ENCODE assay signal across 19 cellular contexts in genomic region chr3:161339517-161340500, GRCh38. TPM values are rescaled to one million over a fixed set of nuclear protein-coding genes. Genes with fewer than 3 reads are reported as not detected.
"Had no signal": no experiment of that assay in that cellular context is flagged by ENCODE, and none has a peak within 500 bp of the region (broad histone marks: within the 10 kb centered on the region; RNA-seq: fewer than 3 reads in every experiment).

No MANE protein-coding gene starts in this region.

- H3K36me3 ChIP-seq: gastroesophageal sphincter, left lung, neutrophil, tibial nerve, vagina had no signal

- H3K27ac ChIP-seq: gastroesophageal sphincter, left lung, neutrophil, tibial nerve, vagina, VCaP had no signal

- H3K4me3 ChIP-seq: gastroesophageal sphincter, left lung, tibial nerve, vagina had no signal

- H3K27me3 ChIP-seq: gastroesophageal sphincter, left lung, neutrophil, tibial nerve, vagina had no signal

- H3K4me1 ChIP-seq: gastroesophageal sphincter, left lung, tibial nerve, vagina had no signal

- H3K9me3 ChIP-seq: gastroesophageal sphincter, left lung, neutrophil, tibial nerve, vagina had no signal

- DNase-seq: activated CD4-positive, alpha-beta T cell treated with anti-CD3 and anti-CD28 coated beads for 1 hour; activated CD4-positive, alpha-beta T cell treated with anti-CD3 and anti-CD28 coated beads, Interleukin-2, amount 50 U/mL, for 48 hours; activated naive CD4-positive, alpha-beta T cell treated with anti-CD3 and anti-CD28 coated beads for 36 hours; activated naive CD8-positive, alpha-beta T cell treated with anti-CD3 and anti-CD28 coated beads, Interleukin-2, amount 50 U/mL, for 24 hours; aorta; effector memory CD4-positive, alpha-beta T cell; left lung; mammary epithelial cell; naive thymus-derived CD4-positive, alpha-beta T cell; stimulated activated CD4-positive, alpha-beta T cell treated with anti-CD3 and anti-CD28 coated beads, Interleukin-15, amount 100 ng/mL, for 24 hours; stimulated activated CD4-positive, alpha-beta T cell treated with anti-CD3 and anti-CD28 coated beads, Interleukin-4, amount 100 ng/mL, for 1 hour; stimulated activated naive B cell treated with anti-CD40 and anti-IgM and Interleukin-4, amounts not matched to agents 10 μg/mL and 1 μg/mL and 100 μg/mL, for 72 hours had no signal

RNA-seq across cellular contexts. Expression of gene SPTSSB, which starts 31.5 kb away (rescaled TPM):
- total RNA-seq: activated naive CD4-positive, alpha-beta T cell treated with anti-CD3 and anti-CD28 coated beads for 36 hours; activated T-helper 17 cell treated with anti-CD3 and anti-CD28 coated beads, Interleukin-2, amount 50 U/mL, for 72 hours; left lung; renal cortical epithelial cell had no signal
- polyA plus RNA-seq: naive thymus-derived CD4-positive, alpha-beta T cell had no signal
